In the genomic region with DNA sequence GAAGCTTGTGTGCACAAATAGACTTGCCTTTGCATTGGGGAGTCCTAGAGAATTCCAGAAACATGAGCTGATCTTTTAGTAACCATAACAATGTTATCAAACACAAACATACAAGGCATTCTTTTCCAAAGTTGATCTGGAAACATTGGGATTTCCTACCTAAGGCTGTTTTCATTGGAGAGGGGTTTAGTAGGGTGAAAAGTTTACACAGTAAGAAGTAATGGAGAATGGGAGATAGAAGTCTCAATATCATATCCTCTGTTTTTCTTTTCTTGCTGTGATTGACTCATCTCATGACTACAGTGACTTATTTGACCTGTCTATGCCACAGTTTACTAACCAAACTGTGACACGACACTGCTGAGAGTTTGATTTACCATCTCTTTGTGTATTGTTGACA, we compare ENCODE assay signal across 9 cellular contexts.
DNase-seq lines count a peak whose midpoint lies in the region; ATAC-seq and TF ChIP-seq lines count a peak whose summit lies in the region.
"Had no signal": no experiment of that assay in that cellular context is flagged by ENCODE, and none has a peak within 500 bp of the region (broad histone marks: within the 10 kb centered on the region; RNA-seq: fewer than 3 reads in every experiment).

No MANE protein-coding gene starts in this region.

- H3K36me3 Mint-ChIP-seq in HFFc6 (ENCODE audit: low read depth), result no peaks in the 10 kb centered on the region

- peaks cover 13% of the 10 kb centered on the region for H3K4me1 Mint-ChIP-seq in HFFc6 (ENCODE audit: low read depth)

- no peak overlapping the region for H2AK5ac ChIP-seq in mesendoderm (ENCODE audit: low read length)

- no peak overlapping the region for H3K18ac ChIP-seq in mesendoderm (ENCODE audit: low read length)

- no peak overlapping the region for H3K4me3 ChIP-seq in mesendoderm (ENCODE audit: low read length)
- no peak overlapping the region for H3K4me3 ChIP-seq in thyroid gland (replicated peaks in 1 of 3)

- no peak overlapping the region for H2BK5ac ChIP-seq in mesendoderm (ENCODE audit: low read length)

- H3K79me2 ChIP-seq in mesendoderm (ENCODE audit: control insufficient read depth, insufficient read depth, low read length), result no peaks in the 10 kb centered on the region

- no peak overlapping the region for H4K5ac ChIP-seq in mesendoderm (ENCODE audit: low read length)

- no peak overlapping the region for H3K56ac ChIP-seq in mesendoderm (ENCODE audit: low read length)

- H3K4me2 ChIP-seq in mesendoderm (ENCODE audit: low read length), result no peak overlapping the region

- H3K27ac ChIP-seq in mesendoderm (ENCODE audit: low read depth, low read length) (no peak overlapping the region), thyroid gland (no peak overlapping the region)

- peak overlapping the region; percentile 44 for H3K27ac Mint-ChIP-seq in HFFc6
- H3K27ac Mint-ChIP-seq: activated CD8-positive, alpha-beta T cell treated with anti-CD3 and anti-CD28 coated beads, Interleukin-2, amount 10 ng/mL, durations not matched to agents 7 days and 5 days had no signal

- no peak for TF ChIP-seq CTCF in HFFc6 (IDR thresholded peaks at IDR 0.05)
- no peak for TF ChIP-seq CTCF in thyroid gland (IDR thresholded peaks at IDR 0.05)

- H3K36me3 ChIP-seq in mesendoderm (ENCODE audit: control insufficient read depth, insufficient read depth, low read length) (no peaks in the 10 kb centered on the region), thyroid gland (no peaks in the 10 kb centered on the region)

- no peak overlapping the region for H3K4me3 Mint-ChIP-seq in HFFc6
- H3K4me3 Mint-ChIP-seq: activated CD8-positive, alpha-beta T cell treated with anti-CD3 and anti-CD28 coated beads, Interleukin-2, amount 10 ng/mL, durations not matched to agents 7 days and 5 days had no signal

- intact Hi-C loops in thyroid gland (cut with DNase I), result no loop called here

- no peaks in the 10 kb centered on the region for H3K9me3 ChIP-seq in thyroid gland

- no peaks in the 10 kb centered on the region; the same call in 1 of the 2 replicates for H3K27me3 Mint-ChIP-seq in HFFc6 (ENCODE audit: insufficient read depth)

- no peak overlapping the region for H3K4ac ChIP-seq in mesendoderm (ENCODE audit: low read depth, low read length)

- H3K9ac ChIP-seq in mesendoderm (ENCODE audit: low read length), result no peak overlapping the region

- no peaks in the 10 kb centered on the region for H3K79me1 ChIP-seq in mesendoderm (ENCODE audit: low read length)

- H4K8ac ChIP-seq in mesendoderm (ENCODE audit: low read depth, low read length), result no peak overlapping the region

- no peaks in the 10 kb centered on the region for H3K4me1 ChIP-seq in mesendoderm (ENCODE audit: control insufficient read depth, low read depth, low read length)
- no peaks in the 10 kb centered on the region for H3K4me1 ChIP-seq in thyroid gland

- DNase-seq in HFFc6, result peak; percentile 51
- peak; percentile 7 for DNase-seq in RPMI7951 (ENCODE audit: low read depth)
- DNase-seq in mesendoderm, result peak; percentile 16
- DNase-seq in NCI-H748 treated with DMSO at 0.1 percent for 48 hours (lab: John Stamatoyannopoulos, UW), result no peak
- no peak for DNase-seq in NCI-H1105 (lab: John Stamatoyannopoulos, UW)
- DNase-seq in thyroid gland, result no peak
- DNase-seq: activated CD8-positive, alpha-beta T cell treated with anti-CD3 and anti-CD28 coated beads, Interleukin-2, amount 10 ng/mL, durations not matched to agents 7 days and 5 days had no signal

- ATAC-seq in GM18505 (IDR thresholded peaks at IDR 0.05; ENCODE audit: unreplicated experiment), result peak; percentile 63
- no peak for ATAC-seq in HG03135 (IDR thresholded peaks at IDR 0.05; ENCODE audit: unreplicated experiment)
- ATAC-seq: activated CD8-positive, alpha-beta T cell treated with anti-CD3 and anti-CD28 coated beads, Interleukin-2, amount 10 ng/mL, durations not matched to agents 7 days and 5 days had no signal

- no peak for TF ChIP-seq POLR2A in GM18505 (IDR thresholded peaks at IDR 0.05; ENCODE audit: borderline replicate concordance, extremely low read depth, insufficient read depth, insufficient read length)
- no peak for TF ChIP-seq POLR2A in thyroid gland (IDR thresholded peaks at IDR 0.05)

- H3K23ac ChIP-seq in mesendoderm (ENCODE audit: low read length), result no peak overlapping the region

- no peaks in the 10 kb centered on the region for H3K9me3 Mint-ChIP-seq in HFFc6

- WGBS in mesendoderm (ENCODE audit: extremely low coverage, insufficient coverage, low lambda C conversion rate), result no CpG with 5 or more reads among the region's 1 CpG
- WGBS in thyroid gland, 2 donors, result 73 to 74% methylated on average over 1 of the region's 1 CpG

- no peak overlapping the region for H2BK120ac ChIP-seq in mesendoderm (ENCODE audit: low read depth, low read length)

- H3K27me3 ChIP-seq in mesendoderm (ENCODE audit: insufficient read depth, low read length, poor library complexity) (no peaks in the 10 kb centered on the region), thyroid gland (no peaks in the 10 kb centered on the region)

- no peak overlapping the region for H2BK15ac ChIP-seq in mesendoderm (replicated peaks; ENCODE audit: low read depth)

Comparison
In these comparisons a context has a peak if more than half of its experiments do, and no peak if none do; other contexts are left out.
1. DNase-seq: peak in HFFc6 (single experiment), RPMI7951 (single experiment) and mesendoderm (single experiment); none in NCI-H748 treated with DMSO at 0.1 percent for 48 hours (single experiment), NCI-H1105 (single experiment) and thyroid gland (0 of 2).